Comparison of ENCODE assay signal across 8 cellular contexts in the genomic region with DNA sequence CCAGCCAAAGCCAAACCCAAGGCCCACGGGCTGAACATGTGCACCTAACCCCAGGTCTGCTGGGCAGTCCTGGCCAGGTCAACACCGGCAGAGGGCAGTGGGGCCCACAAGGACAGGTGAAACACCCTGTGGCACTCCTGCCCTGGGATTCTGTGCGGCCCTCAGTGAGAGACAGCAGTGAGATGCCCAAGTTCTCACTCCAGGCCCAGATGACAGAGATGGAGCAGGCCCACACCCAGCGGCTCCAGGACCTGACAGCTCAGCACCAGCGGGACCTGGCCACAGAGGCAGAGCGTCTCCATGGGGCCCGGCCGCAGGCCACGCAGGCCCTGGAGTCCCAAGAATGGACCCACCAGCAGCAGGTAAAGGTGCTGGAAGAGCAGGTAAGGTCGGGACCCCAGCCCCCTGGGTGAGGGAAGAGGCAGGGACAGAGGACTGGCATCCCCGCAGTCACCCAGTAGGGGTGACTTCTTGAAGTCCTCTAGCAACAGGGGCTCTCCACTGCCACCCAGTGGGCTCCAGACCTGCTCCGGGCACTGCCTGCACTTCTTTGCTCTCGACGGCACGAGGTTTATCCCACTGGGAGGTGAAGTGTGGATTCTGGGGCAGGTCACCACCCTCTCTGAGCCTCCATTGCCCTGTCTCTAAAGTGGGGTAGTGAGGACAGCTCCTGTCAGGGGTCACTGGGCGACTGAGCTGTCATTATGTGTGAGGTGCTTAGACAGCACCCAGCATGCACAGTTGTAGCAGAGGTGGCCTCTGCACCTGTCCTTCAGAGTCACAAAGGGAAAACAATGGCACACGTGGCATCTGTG. TPM values are rescaled to one million over a fixed set of nuclear protein-coding genes. Genes with fewer than 3 reads are reported as not detected.
DNase-seq lines count a peak whose midpoint lies in the region; ATAC-seq and TF ChIP-seq lines count a peak whose summit lies in the region.

No MANE protein-coding gene starts in this region.

- WGBS in heart left ventricle, 4 donors = 57 to 72% (median 68%) methylated on average over 10 to 17 of the region's 17 CpGs

- intact Hi-C loops in heart left ventricle (cut with DNase I) = loop anchor here in 9 of 10 donors (2.0 to 10.0 kb wide), 9 partner anchors 72 to 425 kb away; partner anchors contain the start of genes DUSP28 (in 1 of the 9) and RNPEPL1 (in 1 of the 9)

- no peaks in the 10 kb centered on the region for H3K27me3 ChIP-seq in SJCRH30
- H3K27me3 ChIP-seq in heart left ventricle = no peaks in the 10 kb centered on the region

- ATAC-seq in heart left ventricle = peak in 1 of 4 donors; percentile 15

- H3K4me3 ChIP-seq in SJCRH30 (no peak overlapping the region), heart left ventricle (no peak overlapping the region)

- no peaks in the 10 kb centered on the region for H3K36me3 ChIP-seq in SJCRH30
- H3K36me3 ChIP-seq in heart left ventricle = no peaks in the 10 kb centered on the region

- peak; percentile 15 for DNase-seq in activated CD8-positive, alpha-beta memory T cell treated with anti-CD3 and anti-CD28 coated beads, Interleukin-2, amount 50 U/mL, for 4 hours
- DNase-seq in activated CD8-positive, alpha-beta memory T cell treated with anti-CD3 and anti-CD28 coated beads, Interleukin-2, amount 50 U/mL, for 48 hours = no peak
- DNase-seq in SJCRH30 (peak; percentile 41 to 46), heart left ventricle (peak in 3 of 5 donors; percentile 18 to 61 (median 47)), ureter (ENCODE audit: low spot score) (peak; percentile 44), NCI-H1417 treated with DMSO at 0.1 percent for 48 hours (lab: John Stamatoyannopoulos, UW) (no peak), NCI-H2196 (lab: John Stamatoyannopoulos, UW; ENCODE audit: unreplicated experiment) (no peak), globus pallidus (ENCODE audit: low spot score) (no peak)

- peaks cover 7% of the 10 kb centered on the region for H3K9me3 ChIP-seq in SJCRH30 (replicated peaks)
- peaks cover 0 to 12% (median 0%) of the 10 kb centered on the region in 12 donors for H3K9me3 ChIP-seq in heart left ventricle

- H3K4me1 ChIP-seq in SJCRH30 = peaks cover 34% of the 10 kb centered on the region
- H3K4me1 ChIP-seq in heart left ventricle = peaks cover 0 to 37% (median 26%) of the 10 kb centered on the region in 12 donors

- no peak overlapping the region for H3K27ac ChIP-seq in SJCRH30
- H3K27ac ChIP-seq in heart left ventricle = no peak overlapping the region

- TF ChIP-seq CTCF in heart left ventricle (IDR thresholded peaks at IDR 0.05) = peak; percentile 17 to 60 (median 46)

- TF ChIP-seq POLR2A in heart left ventricle (IDR thresholded peaks at IDR 0.05) = no peak

RNA-seq across cellular contexts. Expression of gene SNED1, which starts 8.8 kb away (rescaled TPM):
- total RNA-seq in SJCRH30 (2014; rRNA removed; shearing (Covaris generic)) = 22.3 and 28.4 TPM in 2 replicates
- 10 to 100 TPM in 2 of 9 donors, 1 to 10 TPM in 7; 3.1 to 14.7 (median 5.6) TPM for total RNA-seq in heart left ventricle
- 1 to 10 TPM; 4.2 to 4.3 TPM for polyA plus RNA-seq in heart left ventricle
- 41.8 TPM for total RNA-seq in ureter

Comparison
In these comparisons a context has a peak if more than half of its experiments do, and no peak if none do; other contexts are left out.
1. DNase-seq: peak in activated CD8-positive, alpha-beta memory T cell treated with anti-CD3 and anti-CD28 coated beads, Interleukin-2, amount 50 U/mL, for 4 hours (single experiment), SJCRH30 (2 of 2), heart left ventricle (3 of 5) and ureter (single experiment); none in activated CD8-positive, alpha-beta memory T cell treated with anti-CD3 and anti-CD28 coated beads, Interleukin-2, amount 50 U/mL, for 48 hours (single experiment), NCI-H1417 treated with DMSO at 0.1 percent for 48 hours (single experiment), NCI-H2196 (single experiment) and globus pallidus (single experiment).